ENCODE assay signal across 26 cellular contexts in the genomic region with DNA sequence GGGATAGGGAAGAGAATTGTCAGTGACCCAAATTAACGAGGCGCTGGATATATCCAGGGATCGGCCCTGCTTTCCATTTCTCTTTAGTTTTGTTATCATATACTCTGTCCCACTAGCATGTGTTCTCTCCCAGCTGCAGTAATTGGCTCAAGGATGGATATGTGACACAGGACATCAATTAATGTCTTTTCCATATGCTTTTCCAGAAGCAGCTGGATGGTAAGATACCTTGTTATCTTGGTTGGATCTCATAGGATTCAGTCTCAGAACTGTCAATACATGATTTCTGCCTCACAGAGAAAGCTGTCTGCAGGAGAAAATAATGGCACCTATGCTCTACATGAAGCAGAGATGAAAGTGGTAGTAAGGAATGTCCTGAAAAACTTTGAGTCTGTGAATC.
"Had no signal": no experiment of that assay in that cellular context is flagged by ENCODE, and none has a peak within 500 bp of the region (broad histone marks: within the 10 kb centered on the region; RNA-seq: fewer than 3 reads in every experiment).

No MANE protein-coding gene starts in this region.

- H3K36me3 ChIP-seq: colonic mucosa, esophagus muscularis mucosa, esophagus squamous epithelium, gastrocnemius medialis, gastroesophageal sphincter, heart left ventricle, heart right ventricle had no signal

- H3K4me2 ChIP-seq: hepatocyte had no signal

- H3K27ac Mint-ChIP-seq: dendritic cell treated with granulocyte-macrophage colony-stimulating factor and Interleukin-4, amounts not matched to agents 40 ng/mL and 50 ng/mL, for 4 days; effector memory CD8-positive, alpha-beta T cell; endodermal cell had no signal

- H3K4me3 ChIP-seq: colonic mucosa, coronary artery, dorsolateral prefrontal cortex, esophagus muscularis mucosa, esophagus squamous epithelium, gastrocnemius medialis, gastroesophageal sphincter, heart left ventricle, heart right ventricle, hepatocyte had no signal

- H2AFZ ChIP-seq: hepatocyte had no signal

- DNase-seq: colonic mucosa; cortex of kidney; dermis blood vessel endothelial cell; dorsolateral prefrontal cortex; effector CD4-positive, alpha-beta T cell; effector CD8-positive, alpha-beta T cell; effector memory CD4-positive, alpha-beta T cell; effector memory CD8-positive, alpha-beta T cell; endodermal cell; erythroblast; esophagus squamous epithelium; foreskin fibroblast; foreskin keratinocyte; foreskin melanocyte; gastrocnemius medialis; glutamatergic neuron; head of caudate nucleus; heart left ventricle; heart right ventricle had no signal

- H3K4me3 Mint-ChIP-seq: dendritic cell treated with granulocyte-macrophage colony-stimulating factor and Interleukin-4, amounts not matched to agents 40 ng/mL and 50 ng/mL, for 4 days; effector memory CD8-positive, alpha-beta T cell; endodermal cell had no signal

- H3K79me2 ChIP-seq: hepatocyte had no signal

- ATAC-seq: effector memory CD8-positive, alpha-beta T cell; esophagus mucosa; foreskin keratinocyte; gastrocnemius medialis; gastroesophageal sphincter; heart left ventricle; heart right ventricle had no signal

- H3K9me3 ChIP-seq: colonic mucosa, esophagus muscularis mucosa, esophagus squamous epithelium, gastrocnemius medialis, gastroesophageal sphincter, heart left ventricle, heart right ventricle had no signal

- H3K9me3 Mint-ChIP-seq: dendritic cell treated with granulocyte-macrophage colony-stimulating factor and Interleukin-4, amounts not matched to agents 40 ng/mL and 50 ng/mL, for 4 days; endodermal cell had no signal

- H3K27ac ChIP-seq: colonic mucosa, dorsolateral prefrontal cortex, epithelial cell of prostate, esophagus muscularis mucosa, esophagus squamous epithelium, foreskin keratinocyte, gastrocnemius medialis, gastroesophageal sphincter, hepatocyte had no signal

- H3K4me1 ChIP-seq: colonic mucosa, esophagus muscularis mucosa, esophagus squamous epithelium, foreskin keratinocyte, gastrocnemius medialis, gastroesophageal sphincter had no signal

- H3K27me3 Mint-ChIP-seq: dendritic cell treated with granulocyte-macrophage colony-stimulating factor and Interleukin-4, amounts not matched to agents 40 ng/mL and 50 ng/mL, for 4 days; effector memory CD8-positive, alpha-beta T cell had no signal

- H3K27me3 ChIP-seq: colonic mucosa, dorsolateral prefrontal cortex, esophagus muscularis mucosa, esophagus squamous epithelium, foreskin keratinocyte, gastrocnemius medialis, gastroesophageal sphincter, heart left ventricle, heart right ventricle, hepatocyte had no signal
